ENCODE assay signal across 8 cellular contexts in genomic region chr11:117197516-117198456, GRCh38. TPM values are rescaled to one million over a fixed set of nuclear protein-coding genes. Genes with fewer than 3 reads are reported as not detected.
DNase-seq lines count a peak whose midpoint lies in the region.

No MANE protein-coding gene starts in this region.

- H3K9me3 ChIP-seq in HUES6 (ENCODE audit: control insufficient read depth, insufficient read depth, low read depth, low read length) (no peaks in the 10 kb centered on the region), duodenal mucosa (ENCODE audit: control insufficient read depth in 1 of 2, low read length in 2 of 2) (no peaks in the 10 kb centered on the region), mucosa of rectum (ENCODE audit: control insufficient read depth in 2 of 2, low read length in 2 of 2) (no peaks in the 10 kb centered on the region)

- peaks cover 38% of the 10 kb centered on the region for H3K4me1 ChIP-seq in HUES6 (ENCODE audit: control insufficient read depth, insufficient read depth, low read length)
- peaks cover 19% of the 10 kb centered on the region in 2 donors for H3K4me1 ChIP-seq in duodenal mucosa (ENCODE audit: control insufficient read depth in 1 of 2, insufficient read depth in 2 of 2, low read length in 2 of 2)
- peaks cover 11 to 38% of the 10 kb centered on the region in 2 donors for H3K4me1 ChIP-seq in mucosa of rectum (ENCODE audit: control insufficient read depth in 2 of 2, insufficient read depth in 2 of 2, low read length in 2 of 2)

- peaks cover 40% of the 10 kb centered on the region for H3K36me3 ChIP-seq in HUES6 (ENCODE audit: control insufficient read depth, insufficient read depth, low read length)
- H3K36me3 ChIP-seq in duodenal mucosa (ENCODE audit: control insufficient read depth in 1 of 2, insufficient read depth in 2 of 2, low read length in 2 of 2), result peaks cover 11 to 28% of the 10 kb centered on the region in 2 donors
- H3K36me3 ChIP-seq in mucosa of rectum (ENCODE audit: control insufficient read depth in 2 of 2, insufficient read depth in 2 of 2, low read length in 2 of 2), result peaks cover 15 to 20% of the 10 kb centered on the region in 2 donors

- peaks cover 3% of the 10 kb centered on the region for H3K4me1 Mint-ChIP-seq in activated CD4-positive, alpha-beta T cell treated with anti-CD3 and anti-CD28 coated beads, Interleukin-2, amount 10 ng/mL, durations not matched to agents 24 days and 14 days

- in situ Hi-C loops in ACHN (cut with HindIII; ENCODE audit: low pct_ligation_motif_present, low pct_unique_long_range_greater_than_20kb, low sequenced_read_pairs), result no loop called here

- no peak overlapping the region for H3K27ac Mint-ChIP-seq in activated CD4-positive, alpha-beta T cell treated with anti-CD3 and anti-CD28 coated beads, Interleukin-2, amount 10 ng/mL, durations not matched to agents 24 days and 14 days

- H3K9ac ChIP-seq in HUES6 (ENCODE audit: low read length), result peak overlapping the region; percentile 100
- peak overlapping the region in 1 of 2 donors; percentile 44 for H3K9ac ChIP-seq in duodenal mucosa (ENCODE audit: low read depth in 1 of 2, low read length in 2 of 2)
- peak overlapping the region in 1 of 2 donors; percentile 60 for H3K9ac ChIP-seq in mucosa of rectum (ENCODE audit: low read depth in 1 of 2, low read length in 2 of 2)

- peak overlapping the region; percentile 97; the same call in 1 of the 2 replicates for H3K27ac ChIP-seq in HUES6 (ENCODE audit: low read depth, low read length)
- peak overlapping the region; percentile 57 for H3K27ac ChIP-seq in duodenal mucosa (ENCODE audit: low read depth, low read length)
- H3K27ac ChIP-seq in mucosa of rectum (ENCODE audit: low read depth in 2 of 2, low read length in 2 of 2), result peak overlapping the region; percentile 71 to 84

- peaks cover 6% of the 10 kb centered on the region for H3K36me3 Mint-ChIP-seq in activated CD4-positive, alpha-beta T cell treated with anti-CD3 and anti-CD28 coated beads, Interleukin-2, amount 10 ng/mL, durations not matched to agents 24 days and 14 days (ENCODE audit: low read depth)

- no peaks in the 10 kb centered on the region for H3K9me3 Mint-ChIP-seq in activated CD4-positive, alpha-beta T cell treated with anti-CD3 and anti-CD28 coated beads, Interleukin-2, amount 10 ng/mL, durations not matched to agents 24 days and 14 days

- DNase-seq in ACHN, result peak; percentile 27
- no peak for DNase-seq in mesenteric fat pad (ENCODE audit: low spot score)
- DNase-seq in activated CD4-positive, CD25-positive, alpha-beta regulatory T cell treated with anti-CD3 and anti-CD28 coated beads, Interleukin-2, amount 50 U/mL, for 72 hours, result no peak
- DNase-seq in activated CD4-positive, alpha-beta T cell treated with anti-CD3 and anti-CD28 coated beads, Interleukin-2, amount 10 ng/mL, durations not matched to agents 24 days and 14 days, result no peak
- no peak for DNase-seq in SIG-M5 treated with dmso at 0.1 percent for 504 hours (lab: John Stamatoyannopoulos, UW; ENCODE audit: unreplicated experiment)

- H3K4me3 Mint-ChIP-seq in activated CD4-positive, alpha-beta T cell treated with anti-CD3 and anti-CD28 coated beads, Interleukin-2, amount 10 ng/mL, durations not matched to agents 24 days and 14 days, result no peak overlapping the region

- H3K27me3 ChIP-seq in HUES6 (ENCODE audit: control insufficient read depth, insufficient read depth, low read length) (no peaks in the 10 kb centered on the region), duodenal mucosa (ENCODE audit: control insufficient read depth in 1 of 2, insufficient read depth in 2 of 2, low read length in 2 of 2) (no peaks in the 10 kb centered on the region), mucosa of rectum (ENCODE audit: control insufficient read depth in 2 of 2, insufficient read depth in 2 of 2, low read length in 2 of 2) (no peaks in the 10 kb centered on the region)

- intact Hi-C loops in activated CD4-positive, alpha-beta T cell treated with anti-CD3 and anti-CD28 coated beads, Interleukin-2, amount 10 ng/mL, durations not matched to agents 24 days and 14 days (cut with micrococcal nuclease), result no loop called here

- H3K4me3 ChIP-seq in HUES6 (ENCODE audit: low read depth, low read length) (peak overlapping the region; percentile 80), duodenal mucosa (ENCODE audit: low read depth in 1 of 2, low read length in 2 of 2) (no peak overlapping the region), mucosa of rectum (ENCODE audit: low read length in 2 of 2) (peak overlapping the region in 1 of 2 donors; percentile 49)

- no peaks in the 10 kb centered on the region for H3K27me3 Mint-ChIP-seq in activated CD4-positive, alpha-beta T cell treated with anti-CD3 and anti-CD28 coated beads, Interleukin-2, amount 10 ng/mL, durations not matched to agents 24 days and 14 days

RNA-seq across cellular contexts. Expression of gene TAGLN, which starts 1.4 kb away (rescaled TPM):
- 923 TPM for total RNA-seq in mesenteric fat pad
- 2.7 and 3.8 TPM in 2 replicates for total RNA-seq in activated CD4-positive, alpha-beta T cell treated with anti-CD3 and anti-CD28 coated beads, Interleukin-2, amount 10 ng/mL, durations not matched to agents 24 days and 14 days

RNA-seq across cellular contexts. Expression of gene SIDT2, which starts 19.2 kb away (rescaled TPM):
- 226 TPM for total RNA-seq in mesenteric fat pad
- 23.9 and 29.1 TPM in 2 replicates for total RNA-seq in activated CD4-positive, alpha-beta T cell treated with anti-CD3 and anti-CD28 coated beads, Interleukin-2, amount 10 ng/mL, durations not matched to agents 24 days and 14 days

RNA-seq across cellular contexts. Expression of gene PCSK7, which starts 34.1 kb away (rescaled TPM):
- 68.1 TPM for total RNA-seq in mesenteric fat pad
- total RNA-seq in activated CD4-positive, alpha-beta T cell treated with anti-CD3 and anti-CD28 coated beads, Interleukin-2, amount 10 ng/mL, durations not matched to agents 24 days and 14 days, result 160 and 165 TPM in 2 replicates

RNA-seq across cellular contexts. Expression of gene RNF214, which starts 34.7 kb away (rescaled TPM):
- total RNA-seq in mesenteric fat pad, result 21.9 TPM
- 22.0 and 23.2 TPM in 2 replicates for total RNA-seq in activated CD4-positive, alpha-beta T cell treated with anti-CD3 and anti-CD28 coated beads, Interleukin-2, amount 10 ng/mL, durations not matched to agents 24 days and 14 days

RNA-seq across cellular contexts. Expression of gene PAFAH1B2, which starts 53.7 kb away (rescaled TPM):
- 110 TPM for total RNA-seq in mesenteric fat pad
- 79.8 and 81.0 TPM in 2 replicates for total RNA-seq in activated CD4-positive, alpha-beta T cell treated with anti-CD3 and anti-CD28 coated beads, Interleukin-2, amount 10 ng/mL, durations not matched to agents 24 days and 14 days

Comparison
In these comparisons a context has a peak if more than half of its experiments do, and no peak if none do; other contexts are left out.
1. RNA of gene TAGLN, which starts 1.4 kb away (total RNA-seq): 923 TPM in mesenteric fat pad (single experiment); 2.7 to 3.8 TPM in activated CD4-positive, alpha-beta T cell treated with anti-CD3 and anti-CD28 coated beads, Interleukin-2, amount 10 ng/mL, durations not matched to agents 24 days and 14 days; every median in the first group is over 100 times any median in the second.
2. Peak in every context shown above with its lines, with median percentiles within 50 percentile points of each other: H3K27ac ChIP-seq.